Comparison of ENCODE assay signal across 8 cellular contexts in genomic region chr7:47763063-47763974, GRCh38.
DNase-seq lines count a peak whose midpoint lies in the region; ATAC-seq and TF ChIP-seq lines count a peak whose summit lies in the region.

No MANE protein-coding gene starts in this region.

- no peak for TF ChIP-seq CTCF in SK-N-SH (IDR thresholded peaks at IDR 0.05)
- TF ChIP-seq CTCF in left lung (IDR thresholded peaks at IDR 0.05): no peak

- DNase-seq in ACHN: peak; percentile 78
- peak; percentile 35 for DNase-seq in HK-2 (ENCODE audit: unreplicated experiment)
- peak; percentile 80 for DNase-seq in SK-N-SH
- DNase-seq in kidney tubule cell (ENCODE audit: low spot score): peak; percentile 77
- no peak for DNase-seq in nucleus accumbens (lab: John Stamatoyannopoulos, UW)
- DNase-seq in T-helper 2 cell treated with Interferon-gamma antibody and Interleukin-4, amounts not matched to agents 5 μg/mL and 100 μg/mL, for 36 hours (ENCODE audit: low spot score): no peak
- no peak for DNase-seq in left lung

- no peak for ATAC-seq in HG02973 (IDR thresholded peaks at IDR 0.05; ENCODE audit: unreplicated experiment)
- no peak for ATAC-seq in left lung

- H3K4me2 ChIP-seq in SK-N-SH: peak overlapping the region; percentile 71

- H3K27ac ChIP-seq in SK-N-SH (ENCODE audit: low read depth in 2 of 2, low read length in 1 of 2) (peak overlapping the region; percentile 99), left lung (peak overlapping the region in 1 of 2 donors; percentile 24)

- POLR2A ChIA-PET in SK-N-SH (lab: Yijun Ruan, JAX): interaction anchor here (1.3 kb wide), 1 partner anchor 192 kb away, joined by 5 read pairs; no protein-coding TSS in a partner anchor

- H3K9ac ChIP-seq in SK-N-SH: peak overlapping the region; percentile 75

- intact Hi-C loops in left lung (cut with DNase I): no loop called here

- peaks cover 2% of the 10 kb centered on the region for H3K27me3 Mint-ChIP-seq in T-helper 2 cell treated with Interferon-gamma antibody and Interleukin-4, amounts not matched to agents 5 μg/mL and 100 μg/mL, for 36 hours (ENCODE audit: low read depth)

- no peaks in the 10 kb centered on the region for H3K9me3 ChIP-seq in SK-N-SH
- no peaks in the 10 kb centered on the region for H3K9me3 ChIP-seq in left lung

- no peaks in the 10 kb centered on the region for H4K20me1 ChIP-seq in SK-N-SH (ENCODE audit: insufficient read depth)

- peaks cover 33% of the 10 kb centered on the region for H3F3A ChIP-seq in SK-N-SH (replicated peaks; ENCODE audit: insufficient read depth)

- H3K4me1 Mint-ChIP-seq in T-helper 2 cell treated with Interferon-gamma antibody and Interleukin-4, amounts not matched to agents 5 μg/mL and 100 μg/mL, for 36 hours (ENCODE audit: low read depth): peaks cover 2% of the 10 kb centered on the region

- CTCF ChIA-PET in SK-N-SH (lab: Yijun Ruan, JAX): interaction anchor here (0.6 to 3.1 kb wide), 8 partner anchors 22 to 497 kb away, joined by 3 to 12 read pairs (median 5); no protein-coding TSS in a partner anchor

- H3K4me3 Mint-ChIP-seq in T-helper 2 cell treated with Interferon-gamma antibody and Interleukin-4, amounts not matched to agents 5 μg/mL and 100 μg/mL, for 36 hours: no peak overlapping the region

- H3K9me2 ChIP-seq in SK-N-SH: no peaks in the 10 kb centered on the region

- H2AFZ ChIP-seq in SK-N-SH (ENCODE audit: low read depth): 0 out of 2 replicates have a peak overlapping the region, but pooled peaks have one; percentile 27

- in situ Hi-C loops in ACHN (cut with HindIII; ENCODE audit: low pct_ligation_motif_present, low pct_unique_long_range_greater_than_20kb, low sequenced_read_pairs): no loop called here

- H3K4me3 ChIP-seq in SK-N-SH (ENCODE audit: low read depth in 2 of 2, low read length in 1 of 2): peak overlapping the region; percentile 8 to 9; a peak in 1 of 4 replicates
- no peak overlapping the region for H3K4me3 ChIP-seq in left lung

- under 1% methylated on average over 9 of the region's 9 CpGs for WGBS in SK-N-SH (ENCODE audit: low lambda C conversion rate)

- no peaks in the 10 kb centered on the region for H3K36me3 Mint-ChIP-seq in T-helper 2 cell treated with Interferon-gamma antibody and Interleukin-4, amounts not matched to agents 5 μg/mL and 100 μg/mL, for 36 hours (ENCODE audit: low read depth)

- peak; percentile 25 for TF ChIP-seq RAD21 in SK-N-SH (IDR thresholded peaks at IDR 0.05; ENCODE audit: low read length)

- no peaks in the 10 kb centered on the region for H3K9me3 Mint-ChIP-seq in T-helper 2 cell treated with Interferon-gamma antibody and Interleukin-4, amounts not matched to agents 5 μg/mL and 100 μg/mL, for 36 hours

- H3K27ac Mint-ChIP-seq in T-helper 2 cell treated with Interferon-gamma antibody and Interleukin-4, amounts not matched to agents 5 μg/mL and 100 μg/mL, for 36 hours: no peak overlapping the region

- H3K27me3 ChIP-seq in SK-N-SH (ENCODE audit: insufficient read depth) (no peaks in the 10 kb centered on the region), left lung (no peaks in the 10 kb centered on the region)

- H3K36me3 ChIP-seq in SK-N-SH (replicated peaks in 1 of 2; ENCODE audit: control insufficient read depth in 1 of 2, insufficient read depth in 2 of 2, low read length in 1 of 2) (no peaks in the 10 kb centered on the region), left lung (no peaks in the 10 kb centered on the region)

- H3K4me1 ChIP-seq in SK-N-SH (ENCODE audit: control insufficient read depth in 1 of 2, insufficient read depth in 2 of 2, low read depth in 1 of 2, low read length in 1 of 2): peaks cover 27 to 33% of the 10 kb centered on the region in 2 experiments
- no peaks in the 10 kb centered on the region for H3K4me1 ChIP-seq in left lung

- H3K79me2 ChIP-seq in SK-N-SH (ENCODE audit: insufficient read depth): no peaks in the 10 kb centered on the region

- peak; percentile 99 for TF ChIP-seq EP300 in SK-N-SH (IDR thresholded peaks at IDR 0.05; ENCODE audit: borderline replicate concordance in 1 of 2, low read depth in 1 of 2, low read length in 1 of 2)

TF ChIP-seq in SK-N-SH, 30 proteins besides CTCF, POLR2A, EP300 and RAD21 (continues in another document):
- TF ChIP-seq ZBTB33 (IDR thresholded peaks at IDR 0.05; ENCODE audit: borderline replicate concordance, low read depth) (no peak), USF2 (IDR thresholded peaks at IDR 0.05; ENCODE audit: borderline replicate concordance, low read depth, low read length) (no peak), MEF2A (IDR thresholded peaks at IDR 0.05; ENCODE audit: borderline replicate concordance, low read depth) (peak; percentile 81; the same call in 1 of the 2 replicates), JUND (IDR thresholded peaks at IDR 0.05) (peak; percentile 98), SIN3A (IDR thresholded peaks at IDR 0.05; ENCODE audit: borderline replicate concordance, low read depth, low read length) (peak; percentile 90; the same call in 1 of the 2 replicates), EZH2phosphoT487 (IDR thresholded peaks at IDR 0.05; ENCODE audit: borderline replicate concordance, low read depth) (no peak), NFIC (IDR thresholded peaks at IDR 0.05; ENCODE audit: borderline replicate concordance) (peak; percentile 83; the same call in 1 of the 2 replicates), GABPA (IDR thresholded peaks at IDR 0.05; ENCODE audit: low read depth) (peak; percentile 32; the same call in 1 of the 2 replicates), PBX3 (IDR thresholded peaks at IDR 0.05) (peak; percentile 95), MAX (IDR thresholded peaks at IDR 0.05; ENCODE audit: low read depth) (peak; percentile 14; the same call in 1 of the 2 replicates), GATA2 (CRISPR knock-in tag; IDR thresholded peaks at IDR 0.05) (peak; percentile 96), FOXJ3 (CRISPR knock-in tag; IDR thresholded peaks at IDR 0.05) (peak; percentile 98), RCOR1 (IDR thresholded peaks at IDR 0.05; ENCODE audit: low read length) (peak; percentile 99), FOXM1 (IDR thresholded peaks at IDR 0.05; ENCODE audit: low read depth) (peak; percentile 97), FOSL2 (IDR thresholded peaks at IDR 0.05; ENCODE audit: borderline replicate concordance, low read depth) (peak; percentile 98), TEAD4 (IDR thresholded peaks at IDR 0.05; ENCODE audit: borderline replicate concordance, insufficient read depth) (peak; percentile 97), RFX5 (IDR thresholded peaks at IDR 0.05; ENCODE audit: low read length) (0 out of 2 replicates have a peak, but pooled peaks have one; percentile 21), MXI1 (IDR thresholded peaks at IDR 0.05; ENCODE audit: low read depth, low read length) (no peak; the same call in 1 of the 2 replicates)
- TF ChIP-seq, protein P1, sequence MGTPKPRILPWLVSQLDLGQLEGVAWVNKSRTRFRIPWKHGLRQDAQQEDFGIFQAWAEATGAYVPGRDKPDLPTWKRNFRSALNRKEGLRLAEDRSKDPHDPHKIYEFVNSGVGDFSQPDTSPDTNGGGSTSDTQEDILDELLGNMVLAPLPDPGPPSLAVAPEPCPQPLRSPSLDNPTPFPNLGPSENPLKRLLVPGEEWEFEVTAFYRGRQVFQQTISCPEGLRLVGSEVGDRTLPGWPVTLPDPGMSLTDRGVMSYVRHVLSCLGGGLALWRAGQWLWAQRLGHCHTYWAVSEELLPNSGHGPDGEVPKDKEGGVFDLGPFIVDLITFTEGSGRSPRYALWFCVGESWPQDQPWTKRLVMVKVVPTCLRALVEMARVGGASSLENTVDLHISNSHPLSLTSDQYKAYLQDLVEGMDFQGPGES (IDR thresholded peaks at IDR 0.05; ENCODE audit: low read depth, low read length): no peak

Comparison
In these comparisons a context has a peak if more than half of its experiments do, and no peak if none do; other contexts are left out.
1. DNase-seq: peak in ACHN (single experiment), HK-2 (single experiment), SK-N-SH (single experiment) and kidney tubule cell (single experiment); none in nucleus accumbens (0 of 56), T-helper 2 cell treated with Interferon-gamma antibody and Interleukin-4, amounts not matched to agents 5 μg/mL and 100 μg/mL, for 36 hours (single experiment) and left lung (0 of 2).
2. H3K4me3 ChIP-seq: peak in SK-N-SH (2 of 2); none in left lung (0 of 2).